ENCODE assay signal across 8 cellular contexts in genomic region chr3:134374791-134375541, GRCh38.
DNase-seq lines count a peak whose midpoint lies in the region; ATAC-seq and TF ChIP-seq lines count a peak whose summit lies in the region.

No MANE protein-coding gene starts in this region.

- no peaks in the 10 kb centered on the region; the same call in 1 of the 2 replicates for H3K27me3 ChIP-seq in KMS-11 (ENCODE audit: insufficient read depth, low read depth)
- peaks cover 45% of the 10 kb centered on the region for H3K27me3 ChIP-seq in iPS-15b (ENCODE audit: control insufficient read depth, insufficient read depth, low read length)

- peaks cover 47% of the 10 kb centered on the region for H3K27me3 Mint-ChIP-seq in activated naive CD8-positive, alpha-beta T cell treated with anti-CD3 and anti-CD28 coated beads, Interleukin-2, amount 50 U/mL, for 24 hours

- TF ChIP-seq CTCF in KMS-11 (conservative IDR thresholded peaks at IDR 0.05; ENCODE audit: low read depth, low read length), result no peak

- H3K4me3 ChIP-seq in KMS-11 (IDR thresholded peaks at IDR 0.05; ENCODE audit: insufficient read depth, low read depth, low read length), result no peak overlapping the region
- H3K4me3 ChIP-seq in iPS-15b (ENCODE audit: low read depth, low read length), result peak overlapping the region; percentile 88
- peak overlapping the region; percentile 53 to 78 (median 66) for H3K4me3 ChIP-seq in skin epidermis

- H3K4me1 ChIP-seq in KMS-11 (ENCODE audit: low read depth, poor library complexity, severe bottlenecking), result no peaks in the 10 kb centered on the region
- peaks cover 28% of the 10 kb centered on the region for H3K4me1 ChIP-seq in iPS-15b (ENCODE audit: control insufficient read depth, insufficient read depth, low read length)

- DNase-seq in COR-L47 (lab: John Stamatoyannopoulos, UW), result peak; percentile 77
- no peak for DNase-seq in activated naive CD8-positive, alpha-beta T cell treated with anti-CD3 and anti-CD28 coated beads, Interleukin-2, amount 50 U/mL, for 24 hours

- H2AFZ ChIP-seq in KMS-11 (ENCODE audit: low read depth), result peak overlapping the region; percentile 26; the same call in 1 of the 2 replicates

- peak overlapping the region; percentile 68 for H3K4me3 Mint-ChIP-seq in activated naive CD8-positive, alpha-beta T cell treated with anti-CD3 and anti-CD28 coated beads, Interleukin-2, amount 50 U/mL, for 24 hours

- H3K4me2 ChIP-seq in KMS-11, result no peak overlapping the region

- H3K27ac Mint-ChIP-seq in activated naive CD8-positive, alpha-beta T cell treated with anti-CD3 and anti-CD28 coated beads, Interleukin-2, amount 50 U/mL, for 24 hours, result no peak overlapping the region

- H4K20me1 ChIP-seq in KMS-11 (ENCODE audit: insufficient read depth), result no peaks in the 10 kb centered on the region

- H3K27ac ChIP-seq in KMS-11 (no peak overlapping the region), skin epidermis (peak overlapping the region in 20 of 21 experiments; percentile 86 to 99 (median 94))

- no peak for ATAC-seq in activated naive CD8-positive, alpha-beta T cell treated with anti-CD3 and anti-CD28 coated beads, Interleukin-2, amount 50 U/mL, for 24 hours
- ATAC-seq in HG03159 (IDR thresholded peaks at IDR 0.05; ENCODE audit: unreplicated experiment), result no peak
- no peak for ATAC-seq in HG03196 (IDR thresholded peaks at IDR 0.05; ENCODE audit: unreplicated experiment)
- no peak for ATAC-seq in GM18520 (IDR thresholded peaks at IDR 0.05; ENCODE audit: unreplicated experiment)

- H3K9me3 Mint-ChIP-seq in activated naive CD8-positive, alpha-beta T cell treated with anti-CD3 and anti-CD28 coated beads, Interleukin-2, amount 50 U/mL, for 24 hours, result no peaks in the 10 kb centered on the region

- no peaks in the 10 kb centered on the region for H3K36me3 ChIP-seq in KMS-11 (ENCODE audit: insufficient read depth)
- peaks cover 15% of the 10 kb centered on the region for H3K36me3 ChIP-seq in iPS-15b (ENCODE audit: control insufficient read depth, insufficient read depth, low read length)

- no peaks in the 10 kb centered on the region for H3K9me3 ChIP-seq in iPS-15b (ENCODE audit: control insufficient read depth, insufficient read depth, low read length)

- no peaks in the 10 kb centered on the region for H3K79me2 ChIP-seq in KMS-11 (ENCODE audit: insufficient read depth, low read depth)

- H3K9ac ChIP-seq in KMS-11, result no peak overlapping the region
- H3K9ac ChIP-seq in iPS-15b (ENCODE audit: low read depth, low read length), result peak overlapping the region; percentile 73

- H3K4me1 Mint-ChIP-seq in activated naive CD8-positive, alpha-beta T cell treated with anti-CD3 and anti-CD28 coated beads, Interleukin-2, amount 50 U/mL, for 24 hours, result peaks cover 12% of the 10 kb centered on the region

- no peaks in the 10 kb centered on the region for H3K36me3 Mint-ChIP-seq in activated naive CD8-positive, alpha-beta T cell treated with anti-CD3 and anti-CD28 coated beads, Interleukin-2, amount 50 U/mL, for 24 hours (ENCODE audit: low read depth)
